8 cellular contexts compared by ENCODE assay signal in the genomic region with DNA sequence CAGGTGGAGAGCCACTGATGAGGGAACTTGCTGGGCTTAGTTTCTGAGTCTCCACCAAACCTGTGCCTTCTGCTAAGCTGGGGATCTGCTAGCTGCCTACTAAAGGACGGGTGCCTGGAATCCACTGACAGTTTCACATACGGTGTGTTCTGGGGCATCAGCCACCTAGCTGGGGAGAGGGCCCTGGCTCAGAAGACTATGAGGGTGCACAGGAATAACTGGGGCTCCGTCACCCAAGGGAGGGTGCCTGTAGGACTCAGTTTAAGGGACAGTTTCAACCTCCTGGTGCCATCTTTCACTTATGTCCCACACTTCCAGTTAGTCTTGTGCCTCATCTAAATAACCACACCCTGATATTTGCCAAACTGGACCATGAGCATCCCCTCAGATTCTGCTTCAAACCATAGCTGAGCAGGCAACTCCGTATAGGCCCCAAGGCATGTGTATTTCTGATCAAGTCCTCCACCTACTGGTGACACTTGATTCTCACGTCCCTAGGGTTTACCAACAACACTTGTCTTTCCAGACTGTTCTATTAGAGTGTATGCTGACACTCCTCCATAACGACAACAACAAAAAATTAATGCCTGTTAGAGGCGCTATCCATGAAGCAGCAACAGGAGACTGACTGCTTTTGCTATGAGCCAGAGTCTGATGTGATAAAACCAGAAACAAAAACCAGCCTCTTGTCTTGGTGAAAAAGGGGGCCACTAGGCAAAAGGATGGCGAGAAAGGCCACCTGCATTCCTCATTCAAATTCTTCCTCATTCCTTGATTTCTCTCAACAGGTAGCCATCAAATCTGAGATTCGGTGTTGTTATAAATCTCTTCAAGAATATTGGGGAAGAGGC. TPM values are rescaled to one million over a fixed set of nuclear protein-coding genes. Genes with fewer than 3 reads are reported as not detected.
DNase-seq lines count a peak whose midpoint lies in the region; ATAC-seq and TF ChIP-seq lines count a peak whose summit lies in the region.

No MANE protein-coding gene starts in this region.

- peak; percentile 91 for ATAC-seq in RWPE2 (ENCODE audit: low read depth)
- ATAC-seq in stimulated activated naive CD8-positive, alpha-beta T cell treated with anti-CD3 and anti-CD28 coated beads, Interleukin-15, Interleukin-2, amounts not matched to agents 100 U/mL and 50 U/mL, for 24 hours = peak; percentile 86
- ATAC-seq in HG02759 (IDR thresholded peaks at IDR 0.05; ENCODE audit: unreplicated experiment) = no peak

- no peaks in the 10 kb centered on the region for H3K9me3 Mint-ChIP-seq in MCF 10A (ENCODE audit: unreplicated experiment)

- TF ChIP-seq CTCF in AG04450 (IDR thresholded peaks at IDR 0.05; ENCODE audit: low read depth, low read length) (peak; percentile 65), GM12864 (IDR thresholded peaks at IDR 0.05; ENCODE audit: low read depth, low read length, missing control alignments) (peak; percentile 64), LNCAP (IDR thresholded peaks at IDR 0.05) (peak; percentile 59), RWPE2 (IDR thresholded peaks at IDR 0.05; ENCODE audit: poor library complexity, severe bottlenecking) (peak; percentile 47), MCF 10A (IDR thresholded peaks at IDR 0.05; ENCODE audit: unreplicated experiment) (peak; percentile 50), kidney epithelial cell (IDR thresholded peaks at IDR 0.05; ENCODE audit: insufficient read depth, low read length, poor library complexity, severe bottlenecking) (peak; percentile 58)

- intact Hi-C loops in MCF 10A (cut with micrococcal nuclease) = loop anchor here (1.0 kb wide), 2 partner anchors 44 to 173 kb away; no protein-coding TSS in a partner anchor

- no peaks in the 10 kb centered on the region for H3K36me3 Mint-ChIP-seq in MCF 10A (ENCODE audit: insufficient read depth, unreplicated experiment)

- DNase-seq in AG04450 (ENCODE audit: low read depth, low spot score) (peak; percentile 20), GM12864 (ENCODE audit: low read depth) (peak; percentile 27), RWPE2 (ENCODE audit: low spot score) (no peak), MCF 10A (ENCODE audit: unreplicated experiment) (peak; percentile 64), kidney epithelial cell (ENCODE audit: low read depth) (no peak)
- DNase-seq in stimulated activated naive CD8-positive, alpha-beta T cell treated with anti-CD3 and anti-CD28 coated beads, Interleukin-15, Interleukin-2, amounts not matched to agents 100 U/mL and 50 U/mL, for 24 hours = peak; percentile 12

- no peak overlapping the region for H3K27ac Mint-ChIP-seq in MCF 10A (ENCODE audit: low read depth, unreplicated experiment)

- H3K4me1 Mint-ChIP-seq in MCF 10A (ENCODE audit: insufficient read depth, unreplicated experiment) = no peaks in the 10 kb centered on the region

- H3K27ac ChIP-seq in AG04450 (ENCODE audit: low read depth, low read length) = no peak overlapping the region
- H3K27ac ChIP-seq in RWPE2 (ENCODE audit: poor library complexity, severe bottlenecking) = no peak overlapping the region

- no TSS peak for BruUV-seq in MCF 10A (replicated peaks; lab: Mats Ljungman, UMichigan)

- CTCF ChIA-PET in AG04450 (lab: Charles Lee) = interaction anchor here (0.6 to 4.2 kb wide), 18 partner anchors 10 to 493 kb away, joined by 3 to 43 read pairs (median 4); a partner anchor contains a TSS
- CTCF ChIA-PET in MCF 10A (lab: Yijun Ruan, JAX) = interaction anchor here (0.6 to 3.2 kb wide), 23 partner anchors 10 to 616 kb away, joined by 3 to 17 read pairs (median 4); no protein-coding TSS in a partner anchor

- H3K27me3 Mint-ChIP-seq in MCF 10A (ENCODE audit: insufficient read depth, unreplicated experiment) = no peaks in the 10 kb centered on the region

- no peak overlapping the region for H3K4me3 Mint-ChIP-seq in MCF 10A (ENCODE audit: unreplicated experiment)

- H3K4me1 ChIP-seq in RWPE2 (ENCODE audit: insufficient read depth, poor library complexity, severe bottlenecking) = no peaks in the 10 kb centered on the region

- H3K9me3 ChIP-seq in AG04450 (ENCODE audit: control insufficient read depth, insufficient read depth, low read length) (no peaks in the 10 kb centered on the region), RWPE2 (ENCODE audit: severe bottlenecking) (no peaks in the 10 kb centered on the region)

- H3K4me3 ChIP-seq in AG04450 (ENCODE audit: low read depth, low read length) (no peak overlapping the region), GM12864 (ENCODE audit: low read depth, low read length) (no peak overlapping the region), RWPE2 (ENCODE audit: severe bottlenecking) (no peak overlapping the region), kidney epithelial cell (ENCODE audit: low read depth, low read length) (no peak overlapping the region)

- POLR2A ChIA-PET in AG04450 (lab: Yijun Ruan, JAX) (interaction anchor here (0.6 to 1.0 kb wide), 2 partner anchors 55 to 66 kb away, joined by 3 to 7 read pairs; a partner anchor contains a TSS), MCF 10A (lab: Yijun Ruan, JAX) (interaction anchor here (1.0 kb wide), 1 partner anchor 55 kb away, joined by 4 read pairs; a partner anchor contains a TSS)

- H3K27me3 ChIP-seq in AG04450 (ENCODE audit: control insufficient read depth, insufficient read depth, low read length) (no peaks in the 10 kb centered on the region), RWPE2 (ENCODE audit: insufficient read depth, poor library complexity, severe bottlenecking) (no peaks in the 10 kb centered on the region), kidney epithelial cell (ENCODE audit: control insufficient read depth, insufficient read depth, low read length) (no peaks in the 10 kb centered on the region)

- H3K36me3 ChIP-seq in RWPE2 (ENCODE audit: low read depth) (no peaks in the 10 kb centered on the region), kidney epithelial cell (ENCODE audit: control insufficient read depth, insufficient read depth, low read length) (no peaks in the 10 kb centered on the region)

RNA-seq across cellular contexts. Expression of a gene that starts 55.0 kb away (rescaled TPM):
- 21.6 and 30.3 TPM in 2 replicates for polyA plus RNA-seq in AG04450 (2011; rRNA removed)
- 9.4 and 17.2 TPM in 2 replicates for polyA minus RNA-seq in AG04450 (2011; rRNA and poly(A)+ RNA removed)
- total RNA-seq in MCF 10A (2022) (33.0 and 39.5 TPM in 2 replicates), kidney epithelial cell (18.1 and 18.2 TPM in 2 replicates)

Comparison
In these comparisons a context has a peak if more than half of its experiments do, and no peak if none do; other contexts are left out.
1. DNase-seq: peak in AG04450 (single experiment), GM12864 (single experiment), MCF 10A (single experiment) and stimulated activated naive CD8-positive, alpha-beta T cell treated with anti-CD3 and anti-CD28 coated beads, Interleukin-15, Interleukin-2, amounts not matched to agents 100 U/mL and 50 U/mL, for 24 hours (single experiment); none in RWPE2 (single experiment) and kidney epithelial cell (single experiment).
2. Peak in every context shown above with its lines, with median percentiles within 50 percentile points of each other: CTCF ChIP-seq.